Comparison of ENCODE assay signal across 18 cellular contexts in genomic region chr6:1635305-1636010, GRCh38. TPM values are rescaled to one million over a fixed set of nuclear protein-coding genes. Genes with fewer than 3 reads are reported as not detected.
DNase-seq lines count a peak whose midpoint lies in the region; ATAC-seq, FAIRE-seq and TF ChIP-seq lines count a peak whose summit lies in the region.
"Had no signal": no experiment of that assay in that cellular context is flagged by ENCODE, and none has a peak within 500 bp of the region (broad histone marks: within the 10 kb centered on the region; RNA-seq: fewer than 3 reads in every experiment).

No MANE protein-coding gene starts in this region.

- peaks cover 21% of the 10 kb centered on the region for H3K36me3 Mint-ChIP-seq in T-cell

- no peaks in the 10 kb centered on the region; the same call in 1 of the 2 replicates for H3K79me1 ChIP-seq in H1 (ENCODE audit: low read depth, low read length)

- no peak overlapping the region for H3K4me3 Mint-ChIP-seq in T-cell

- H3K23me2 ChIP-seq in H1 (ENCODE audit: low read depth, low read length): no peaks in the 10 kb centered on the region; the same call in 1 of the 2 replicates

- H3K4me3 ChIP-seq in heart left ventricle (peak overlapping the region in 2 of 12 donors; percentile 10 to 24), H1 (ENCODE audit: extremely low read depth in 1 of 4, insufficient read depth in 2 of 4, low read depth in 3 of 4, low read length in 4 of 4) (no peak overlapping the region), tibial artery (peak overlapping the region in 1 of 2 donors; percentile 15)

- no peak overlapping the region for H2BK12ac ChIP-seq in H1 (ENCODE audit: low read depth, low read length)

- no peak overlapping the region for H2AK5ac ChIP-seq in H1 (ENCODE audit: low read depth, low read length)

- H3K18ac ChIP-seq in H1 (ENCODE audit: extremely low read depth, low read length): no peak overlapping the region

- H3K4ac ChIP-seq in H1 (replicated peaks; ENCODE audit: insufficient read length, low read depth, low read length): no peak overlapping the region

- no peaks in the 10 kb centered on the region for H3K9me3 Mint-ChIP-seq in T-cell

- intact Hi-C loops in heart left ventricle (cut with DNase I): loop anchor here in 1 of 10 donors (5.0 kb wide), 1 partner anchor 42 kb away; no protein-coding TSS in a partner anchor
- intact Hi-C loops in Right ventricle myocardium superior (cut with DNase I): no loop called here
- intact Hi-C loops in tibial artery (cut with DNase I; ENCODE audit: low total_unique reads): no loop called here

- FAIRE-seq in H1 (lab: Jason Lieb, UNC): no peak
- FAIRE-seq: H54 had no signal

- H3K9ac ChIP-seq in H1 (replicated peaks in 1 of 4; ENCODE audit: extremely low read depth in 1 of 4, low read depth in 3 of 4, low read length in 3 of 4): no peak overlapping the region

- POLR2A ChIA-PET in H1 (lab: Charles Lee; ENCODE audit: partially characterized antibody) (no interaction called here), T-cell (lab: Charles Lee) (no interaction called here)

- H3K27ac ChIP-seq in heart left ventricle (peak overlapping the region in 4 of 12 donors; percentile 13 to 31 (median 22)), H1 (ENCODE audit: low read depth, low read length) (no peak overlapping the region), tibial artery (peak overlapping the region; percentile 52)
- H3K27ac ChIP-seq: 22Rv1 had no signal

- WGBS in heart left ventricle, 4 donors: 50 to 62% (median 53%) methylated on average over 23 of the region's 23 CpGs
- WGBS in H1 (ENCODE audit: extremely low coverage in 1 of 2, insufficient coverage in 1 of 2, insufficient read length in 1 of 2, insufficient replicate concordance in 2 of 2, low coverage in 1 of 2, low lambda C conversion rate in 2 of 2, missing lambda C conversion rate in 1 of 2), 2 experiments: 91% methylated on average over 23 of the region's 23 CpGs; no CpG with 5 or more reads in 1 of the 2 experiments

- H3K27ac Mint-ChIP-seq in T-cell: no peak overlapping the region

- H3K27me3 ChIP-seq in heart left ventricle (no peaks in the 10 kb centered on the region), H1 (replicated peaks in 1 of 4; ENCODE audit: control insufficient read depth in 3 of 4, extremely low read depth in 1 of 4, insufficient read depth in 3 of 4, low read length in 3 of 4) (no peaks in the 10 kb centered on the region), tibial artery (no peaks in the 10 kb centered on the region)

- no peak overlapping the region for H2BK20ac ChIP-seq in H1 (ENCODE audit: low read length)

- no peak overlapping the region for H2BK5ac ChIP-seq in H1 (ENCODE audit: low read depth, low read length)

- TF ChIP-seq CTCF in heart left ventricle (IDR thresholded peaks at IDR 0.05) (peak in 4 of 12 donors; percentile 8 to 30 (median 16)), H1 (IDR thresholded peaks at IDR 0.05; ENCODE audit: control extremely low read depth in 1 of 3, insufficient read depth in 1 of 3, low read depth in 1 of 3, low read length in 3 of 3) (no peak), tibial artery (IDR thresholded peaks at IDR 0.05) (no peak)

- H3K79me2 ChIP-seq in H1 (ENCODE audit: control insufficient read depth in 1 of 2, insufficient read depth in 2 of 2, low read length in 2 of 2): no peaks in the 10 kb centered on the region

- H4K91ac ChIP-seq in H1 (replicated peaks; ENCODE audit: insufficient read length, low read length): no peak overlapping the region

- no peak overlapping the region for H3K23ac ChIP-seq in H1 (ENCODE audit: insufficient read length)

- H4K20me1 ChIP-seq in H1 (replicated peaks in 1 of 2; ENCODE audit: control insufficient read depth in 1 of 2, insufficient read depth in 2 of 2, low read length in 2 of 2): peaks cover 0 to 3% of the 10 kb centered on the region in 2 experiments

- H3K56ac ChIP-seq in H1 (replicated peaks; ENCODE audit: insufficient read length, low read depth, low read length): no peak overlapping the region

- peak overlapping the region; percentile 20; the same call in 1 of the 2 replicates for H4K8ac ChIP-seq in H1 (ENCODE audit: extremely low read depth, insufficient read depth, low read length)

- H3K4me1 ChIP-seq in heart left ventricle (peaks cover 0 to 29% (median 10%) of the 10 kb centered on the region in 12 donors), H1 (replicated peaks in 1 of 4; ENCODE audit: control insufficient read depth in 3 of 4, insufficient read depth in 4 of 4, low read length in 3 of 4) (no peaks in the 10 kb centered on the region), tibial artery (peaks cover 0 to 31% (median 21%) of the 10 kb centered on the region in 4 donors)

- no peak overlapping the region for H2BK15ac ChIP-seq in H1 (ENCODE audit: low read length)

- H2BK120ac ChIP-seq in H1 (replicated peaks; ENCODE audit: low read depth, low read length): no peak overlapping the region

- H4K5ac ChIP-seq in H1 (ENCODE audit: insufficient read length, low read depth, low read length): no peak overlapping the region

- no peak for TF ChIP-seq EP300 in H1 (IDR thresholded peaks at IDR 0.05; ENCODE audit: borderline replicate concordance in 1 of 2, low read depth in 2 of 2, low read length in 2 of 2)

- H3K14ac ChIP-seq in H1 (ENCODE audit: insufficient read length): no peak overlapping the region

- no peak overlapping the region for H2AFZ ChIP-seq in H1 (ENCODE audit: low read length)

- ATAC-seq in heart left ventricle: peak in 3 of 4 donors; percentile 28 to 69 (median 38)
- no peak for ATAC-seq in Right ventricle myocardium superior (ENCODE audit: poor library complexity)
- no peak for ATAC-seq in T-cell (replicated peaks in 1 of 4)
- ATAC-seq: Panc1 had no signal

- TF ChIP-seq POLR2A in heart left ventricle (IDR thresholded peaks at IDR 0.05): no peak
- no peak for TF ChIP-seq POLR2A in H1 (IDR thresholded peaks at IDR 0.05; ENCODE audit: control extremely low read depth in 1 of 2, low read depth in 2 of 2, low read length in 2 of 2)

- no peak for TF ChIP-seq RAD21 in H1 (IDR thresholded peaks at IDR 0.05 in 1 of 2, conservative IDR thresholded peaks at IDR 0.05 in 1 of 2; ENCODE audit: low read depth in 2 of 2, low read length in 2 of 2)

- CTCF ChIA-PET in H1 (lab: Charles Lee; ENCODE audit: partially characterized antibody): no interaction called here
- CTCF ChIA-PET in T-cell (lab: Charles Lee): no interaction called here

- no peak overlapping the region for H3K4me2 ChIP-seq in H1 (ENCODE audit: insufficient read depth in 1 of 2, low read depth in 2 of 2, low read length in 2 of 2)

- DNase-seq in heart left ventricle (no peak), Right ventricle myocardium superior (no peak), H1 (ENCODE audit: low read depth in 1 of 2, low spot score in 2 of 2) (no peak), mesenteric fat pad (ENCODE audit: low spot score) (peak; percentile 74), tibial artery (peak; percentile 20 to 61), DMS79 treated with DMSO at 0.1 percent for 48 hours (lab: John Stamatoyannopoulos, UW) (no peak), T-cell (no peak)
- no peak for DNase-seq in activated effector memory CD4-positive, alpha-beta T cell treated with anti-CD3 and anti-CD28 coated beads, Interleukin-2, amount 50 U/mL, for 16 hours
- DNase-seq: C1 segment of cervical spinal cord, EL, Kasumi-1, NCI-H187 treated with DMSO at 0.1 percent for 48 hours, NCI-H2171 treated with DMSO at 0.1 percent for 48 hours, NCI-H82, SHP77 had no signal

- H3K36me3 ChIP-seq in heart left ventricle (no peaks in the 10 kb centered on the region), H1 (ENCODE audit: control insufficient read depth in 2 of 4, insufficient read depth in 4 of 4, low read length in 3 of 4) (no peaks in the 10 kb centered on the region), tibial artery (no peaks in the 10 kb centered on the region)

- no peaks in the 10 kb centered on the region for H3K4me1 Mint-ChIP-seq in T-cell

- H3K27me3 Mint-ChIP-seq in T-cell: peaks cover 4 to 21% of the 10 kb centered on the region in 2 donors

- H3K9me3 ChIP-seq in heart left ventricle (no peaks in the 10 kb centered on the region), H1 (ENCODE audit: insufficient read depth in 2 of 2, low read depth in 1 of 2, low read length in 1 of 2) (no peaks in the 10 kb centered on the region), tibial artery (no peaks in the 10 kb centered on the region)

TF ChIP-seq in H1, 55 proteins besides CTCF, POLR2A, EP300 and RAD21:
- TF ChIP-seq HDAC6 (IDR thresholded peaks at IDR 0.05; ENCODE audit: low read depth, low read length) (no peak), TAF7 (optimal IDR thresholded peaks at IDR 0.05; ENCODE audit: borderline replicate concordance, low read depth, low read length) (no peak), ATF3 (IDR thresholded peaks at IDR 0.05; ENCODE audit: insufficient read depth, low read depth, low read length) (no peak), MAFK (IDR thresholded peaks at IDR 0.05; ENCODE audit: low read depth, low read length) (no peak)
TF ChIP-seq in H1: peak in this region for 0.

RNA-seq across cellular contexts. Expression of gene FOXC1, which starts 25.7 kb away (rescaled TPM):
- total RNA-seq in heart left ventricle (1 to 10 TPM; 1.8 to 6.3 (median 3.5) TPM), Right ventricle myocardium superior (3.5 TPM), mesenteric fat pad (7.6 TPM), T-cell (under 1 TPM in 3 of 5 donors, not detected in 2; 0.09 to 0.15 (median 0.12) TPM)
- polyA plus RNA-seq in heart left ventricle (1 to 10 TPM; 2.1 to 2.9 TPM), H1 (2011; rRNA removed) (0.05 TPM in 1 of 2 replicates, not detected in the other)
- 0.13 and 0.22 TPM in 2 replicates for total RNA-seq in H1 (2021; fragmentation: NEBNext Ultra II Directional; extraction: Animal tissue kit (Norgen Biotek cat#: 25700))
- polyA plus RNA-seq in H1 (2011; cell fraction: cytosol; rRNA removed): 0.09 TPM
- polyA plus RNA-seq in H1 (2011; cell fraction: nucleus; rRNA removed): 0.03 TPM
- 0.05 to 0.07 TPM in 2 of 4 replicates, not detected in the others for polyA plus RNA-seq in H1 (2012, experiment 1 of 2)
- polyA plus RNA-seq in H1 (2012, experiment 2 of 2): 0.13 TPM
- polyA plus RNA-seq in H1 (2013, experiment 1 of 2): 0.10 TPM
- polyA plus RNA-seq in H1 (2013, experiment 2 of 2): 0.06 TPM
- 0.10 TPM in 1 of 2 replicates, not detected in the other for polyA minus RNA-seq in H1 (2011; rRNA and poly(A)+ RNA removed)
- polyA minus RNA-seq in H1 (2011; cell fraction: cytosol; rRNA and poly(A)+ RNA removed): not detected
- polyA minus RNA-seq in H1 (2011; cell fraction: nucleus; rRNA and poly(A)+ RNA removed): 0.40 TPM

Comparison
In these comparisons a context has a peak if more than half of its experiments do, and no peak if none do; other contexts are left out.
1. ATAC-seq: peak in heart left ventricle (3 of 4); none in Right ventricle myocardium superior (single experiment) and T-cell (0 of 4).
2. DNase-seq: peak in mesenteric fat pad (single experiment) and tibial artery (2 of 2); none in heart left ventricle (0 of 5), Right ventricle myocardium superior (single experiment), H1 (0 of 2), activated effector memory CD4-positive, alpha-beta T cell treated with anti-CD3 and anti-CD28 coated beads, Interleukin-2, amount 50 U/mL, for 16 hours (single experiment), DMS79 treated with DMSO at 0.1 percent for 48 hours (single experiment) and T-cell (0 of 34).